ENCODE assay signal across 1 cellular context in the genomic region with DNA sequence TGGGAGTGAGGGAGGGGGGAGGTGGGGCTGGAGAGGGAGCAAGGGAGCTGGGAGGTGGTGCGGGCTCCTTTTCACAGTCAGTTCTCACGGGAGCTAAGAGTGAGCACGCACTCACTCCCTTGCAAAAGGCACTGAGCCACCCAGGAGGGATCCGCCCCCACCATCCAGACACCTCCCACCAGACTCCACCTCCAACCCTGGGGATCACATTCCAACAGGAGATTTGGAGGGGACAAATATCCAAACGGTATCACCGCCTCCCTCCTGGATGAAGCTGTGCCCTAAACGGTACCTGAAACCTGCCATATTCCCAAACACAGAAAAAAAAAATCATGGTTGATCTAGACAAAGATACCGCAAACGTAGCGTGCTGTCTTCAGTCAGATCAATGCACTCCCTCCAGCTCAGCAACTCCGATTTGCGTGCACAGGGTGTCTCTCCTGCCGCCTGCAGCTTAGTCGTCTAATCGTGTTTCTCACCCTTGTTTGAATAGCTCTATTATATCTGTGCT.
TF ChIP-seq lines count a peak whose summit lies in the region.

No MANE protein-coding gene starts in this region.

TF ChIP-seq in Ishikawa, 13 proteins besides CTCF, POLR2A, EP300 and RAD21 (continued from another document):
- TF ChIP-seq, protein P1, sequence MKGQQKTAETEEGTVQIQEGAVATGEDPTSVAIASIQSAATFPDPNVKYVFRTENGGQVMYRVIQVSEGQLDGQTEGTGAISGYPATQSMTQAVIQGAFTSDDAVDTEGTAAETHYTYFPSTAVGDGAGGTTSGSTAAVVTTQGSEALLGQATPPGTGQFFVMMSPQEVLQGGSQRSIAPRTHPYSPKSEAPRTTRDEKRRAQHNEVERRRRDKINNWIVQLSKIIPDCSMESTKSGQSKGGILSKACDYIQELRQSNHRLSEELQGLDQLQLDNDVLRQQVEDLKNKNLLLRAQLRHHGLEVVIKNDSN (IDR thresholded peaks at IDR 0.05) = no peak
- TF ChIP-seq TEAD4 (IDR thresholded peaks at IDR 0.05) = 0 out of 2 replicates have a peak, but pooled peaks have one; percentile 35
- no peak for TF ChIP-seq CEBPB (IDR thresholded peaks at IDR 0.05)
